Comparison of ENCODE assay signal across 1 cellular context in the genomic region with DNA sequence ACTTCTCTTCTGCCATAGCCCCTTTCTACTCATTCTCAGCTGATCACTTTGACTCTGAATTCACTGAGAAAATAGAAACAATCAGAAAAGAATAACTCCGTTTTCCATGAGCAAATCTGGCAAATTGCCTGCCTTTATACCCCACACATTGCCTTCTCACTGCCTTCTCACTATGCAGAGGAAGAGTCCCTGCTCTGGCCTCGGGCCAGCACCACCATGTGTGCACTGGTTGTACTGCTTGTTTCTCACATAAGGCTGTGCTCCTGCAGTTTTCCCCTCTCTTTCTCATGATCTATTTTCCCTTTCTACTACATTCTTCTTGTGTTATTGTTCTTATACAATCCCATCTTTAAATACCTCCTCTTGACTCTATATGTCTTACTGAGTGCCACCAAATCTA.
TF ChIP-seq lines count a peak whose summit lies in the region.

No MANE protein-coding gene starts in this region.

TF ChIP-seq in H1, 55 proteins besides CTCF, POLR2A, EP300 and RAD21:
- TF ChIP-seq BACH1 (IDR thresholded peaks at IDR 0.05; ENCODE audit: low read length) (no peak), NANOG (IDR thresholded peaks at IDR 0.05; ENCODE audit: insufficient read depth, low read depth, low read length, poor library complexity, severe bottlenecking) (no peak), SIX5 (IDR thresholded peaks at IDR 0.05; ENCODE audit: low read depth, low read length) (no peak), YY1 (IDR thresholded peaks at IDR 0.05; ENCODE audit: low read depth, low read length) (no peak), SRF (IDR thresholded peaks at IDR 0.05; ENCODE audit: low read depth, low read length) (no peak), RFX5 (IDR thresholded peaks at IDR 0.05; ENCODE audit: borderline replicate concordance, low read depth, low read length) (no peak), KDM1A (IDR thresholded peaks at IDR 0.05; ENCODE audit: borderline replicate concordance, low read length) (no peak), TBP (IDR thresholded peaks at IDR 0.05; ENCODE audit: low read depth, low read length) (no peak), SUZ12 (IDR thresholded peaks at IDR 0.05; ENCODE audit: low read length) (no peak), KDM4A (IDR thresholded peaks at IDR 0.05; ENCODE audit: low read depth, low read length, severe bottlenecking) (no peak), RXRA (IDR thresholded peaks at IDR 0.05; ENCODE audit: insufficient read depth, low read depth, low read length) (no peak), JUND (IDR thresholded peaks at IDR 0.05; ENCODE audit: low read length) (no peak), FOSL1 (IDR thresholded peaks at IDR 0.05; ENCODE audit: insufficient read depth, low read depth, low read length) (no peak), SP4 (IDR thresholded peaks at IDR 0.05; ENCODE audit: low read length) (no peak), CHD1 (IDR thresholded peaks at IDR 0.05; ENCODE audit: low read depth, low read length) (no peak), BRCA1 (IDR thresholded peaks at IDR 0.05; ENCODE audit: low read depth, low read length) (no peak), NRF1 (IDR thresholded peaks at IDR 0.05; ENCODE audit: low read depth, low read length) (no peak), SP1 (IDR thresholded peaks at IDR 0.05; ENCODE audit: low read depth, low read length) (no peak), CBX5 (IDR thresholded peaks at IDR 0.05; ENCODE audit: low read depth, low read length) (no peak)
- TF ChIP-seq, protein P1, sequence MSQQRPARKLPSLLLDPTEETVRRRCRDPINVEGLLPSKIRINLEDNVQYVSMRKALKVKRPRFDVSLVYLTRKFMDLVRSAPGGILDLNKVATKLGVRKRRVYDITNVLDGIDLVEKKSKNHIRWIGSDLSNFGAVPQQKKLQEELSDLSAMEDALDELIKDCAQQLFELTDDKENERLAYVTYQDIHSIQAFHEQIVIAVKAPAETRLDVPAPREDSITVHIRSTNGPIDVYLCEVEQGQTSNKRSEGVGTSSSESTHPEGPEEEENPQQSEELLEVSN (IDR thresholded peaks at IDR 0.05) = no peak
TF ChIP-seq in H1: peak in this region for 0.
